In the genomic region with DNA sequence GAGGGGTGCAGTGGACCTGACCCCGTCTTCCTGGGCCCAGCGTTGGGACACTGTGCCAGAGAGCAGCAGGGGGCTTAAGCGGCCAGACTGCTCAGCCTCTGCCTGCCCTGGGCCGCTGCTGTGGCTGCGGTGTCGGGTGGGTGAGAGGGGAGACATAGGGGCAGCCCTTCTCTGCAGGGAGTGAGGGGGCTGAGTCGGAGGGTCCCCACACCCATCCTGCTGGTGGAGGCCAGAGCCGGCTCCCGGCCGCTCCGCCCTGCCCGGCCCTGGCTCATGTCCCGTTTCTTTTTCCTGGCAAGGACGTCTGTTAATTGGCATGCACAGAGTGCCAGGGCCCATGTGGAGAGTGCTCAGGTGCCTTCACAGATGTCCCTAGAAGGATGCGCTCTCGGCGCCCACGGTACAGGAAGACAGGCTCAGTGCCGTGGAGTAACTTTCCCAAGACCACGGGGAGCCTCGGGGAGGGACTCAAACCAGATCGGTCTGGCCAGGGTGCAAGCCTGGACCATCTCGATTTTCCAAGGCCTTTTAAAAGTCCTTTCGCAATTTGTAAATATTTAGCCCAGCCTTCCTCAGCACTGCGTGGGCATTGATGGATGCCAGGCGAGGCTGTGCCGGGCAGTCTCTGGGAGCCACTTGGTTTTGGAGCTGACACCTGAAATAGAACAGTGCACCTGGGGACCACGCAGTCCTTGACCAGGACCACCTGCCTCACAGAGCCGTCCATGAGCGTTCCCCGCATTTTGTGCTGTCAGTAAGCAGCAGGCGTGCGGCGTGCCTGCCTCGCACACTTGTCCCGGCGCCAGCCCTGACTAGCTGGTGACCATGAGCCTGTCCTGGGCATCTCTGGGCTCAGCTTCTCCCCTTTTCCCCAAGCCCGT, we compare ENCODE assay signal across 8 cellular contexts.
DNase-seq lines count a peak whose midpoint lies in the region; ATAC-seq and TF ChIP-seq lines count a peak whose summit lies in the region.
"Had no signal": no experiment of that assay in that cellular context is flagged by ENCODE, and none has a peak within 500 bp of the region (broad histone marks: within the 10 kb centered on the region; RNA-seq: fewer than 3 reads in every experiment).

No MANE protein-coding gene starts in this region.

- H3K4me3 Mint-ChIP-seq in memory B cell: no peak overlapping the region
- peak overlapping the region in 1 of 7 donors; percentile 61 for H3K4me3 Mint-ChIP-seq in CD8-positive, alpha-beta memory T cell

- H3K9me3 ChIP-seq in MG63 (no peaks in the 10 kb centered on the region), thyroid gland (no peaks in the 10 kb centered on the region)
- H3K9me3 ChIP-seq in CD8-positive, alpha-beta memory T cell (ENCODE audit: low read length): no peaks in the 10 kb centered on the region

- no peak for ATAC-seq in memory B cell (ENCODE audit: low read depth)

- no peaks in the 10 kb centered on the region for H3K9me3 Mint-ChIP-seq in memory B cell
- H3K9me3 Mint-ChIP-seq in CD8-positive, alpha-beta memory T cell: no peaks in the 10 kb centered on the region
- H3K9me3 Mint-ChIP-seq: activated T-helper 2 cell treated with anti-CD3 and anti-CD28 coated beads, Interferon-gamma antibody, Interleukin-2, Interleukin-4, amounts not matched to agents 10 μg/mL and 5 μg/mL and 100 μg/mL, durations not matched to agents 14 hours and 24 hours and 36 hours had no signal

- intact Hi-C loops in thyroid gland (cut with DNase I): no loop called here

- POLR2A ChIA-PET in CD8-positive, alpha-beta memory T cell (lab: Charles Lee): no interaction called here

- peak; percentile 52 for DNase-seq in MG63
- DNase-seq in cerebellar nuclear complex (lab: John Stamatoyannopoulos, UW): peak; percentile 60 to 85
- no peak for DNase-seq in memory B cell (ENCODE audit: low spot score in 2 of 2)
- peak; percentile 74 to 81 for DNase-seq in thyroid gland
- DNase-seq in H7: no peak
- DNase-seq in Kasumi-1 (lab: John Stamatoyannopoulos, UW): no peak
- DNase-seq in CD8-positive, alpha-beta memory T cell: no peak

- no peaks in the 10 kb centered on the region for H3K36me3 Mint-ChIP-seq in memory B cell
- H3K36me3 Mint-ChIP-seq in CD8-positive, alpha-beta memory T cell: no peaks in the 10 kb centered on the region

- H3K27me3 Mint-ChIP-seq in memory B cell: no peaks in the 10 kb centered on the region
- no peaks in the 10 kb centered on the region for H3K27me3 Mint-ChIP-seq in CD8-positive, alpha-beta memory T cell

- H3K4me3 ChIP-seq in MG63 (no peak overlapping the region), thyroid gland (replicated peaks in 1 of 3) (no peak overlapping the region), H7 (ENCODE audit: insufficient read depth, low read depth, low read length) (no peak overlapping the region)
- H3K4me3 ChIP-seq in CD8-positive, alpha-beta memory T cell (ENCODE audit: low read length): no peak overlapping the region

- no peak for TF ChIP-seq CTCF in thyroid gland (IDR thresholded peaks at IDR 0.05)

- TF ChIP-seq POLR2A in thyroid gland (IDR thresholded peaks at IDR 0.05): no peak

- H3K36me3 ChIP-seq in MG63: peaks cover 3% of the 10 kb centered on the region; the same call in 1 of the 2 replicates
- H3K36me3 ChIP-seq in thyroid gland: no peaks in the 10 kb centered on the region
- no peaks in the 10 kb centered on the region for H3K36me3 ChIP-seq in H7 (replicated peaks; ENCODE audit: control insufficient read depth, insufficient read depth, low read length)
- no peaks in the 10 kb centered on the region for H3K36me3 ChIP-seq in CD8-positive, alpha-beta memory T cell (ENCODE audit: insufficient read depth, low read length)

- 63 to 72% methylated on average over 19 to 36 of the region's 38 CpGs for WGBS in thyroid gland, 2 donors

- H3K27me3 ChIP-seq in MG63 (no peaks in the 10 kb centered on the region), thyroid gland (no peaks in the 10 kb centered on the region), H7 (ENCODE audit: control insufficient read depth, insufficient read depth, low read length) (no peaks in the 10 kb centered on the region)
- no peaks in the 10 kb centered on the region for H3K27me3 ChIP-seq in CD8-positive, alpha-beta memory T cell (ENCODE audit: insufficient read depth, low read length, poor library complexity, severe bottlenecking)

- H3K4me1 Mint-ChIP-seq in memory B cell: peaks cover 26% of the 10 kb centered on the region
- peaks cover 30 to 50% (median 41%) of the 10 kb centered on the region in 3 donors for H3K4me1 Mint-ChIP-seq in CD8-positive, alpha-beta memory T cell

- no peak overlapping the region for H3K27ac ChIP-seq in thyroid gland
- no peak overlapping the region for H3K27ac ChIP-seq in CD8-positive, alpha-beta memory T cell (ENCODE audit: low read depth, low read length)

- H3K27ac Mint-ChIP-seq in memory B cell: peak overlapping the region; percentile 67
- H3K27ac Mint-ChIP-seq in CD8-positive, alpha-beta memory T cell: peak overlapping the region in 1 of 8 donors; percentile 61
- H3K27ac Mint-ChIP-seq: activated T-helper 2 cell treated with anti-CD3 and anti-CD28 coated beads, Interferon-gamma antibody, Interleukin-2, Interleukin-4, amounts not matched to agents 10 μg/mL and 5 μg/mL and 100 μg/mL, durations not matched to agents 14 hours and 24 hours and 36 hours had no signal

- peaks cover 29 to 98% of the 10 kb centered on the region in 2 donors for H3K4me1 ChIP-seq in thyroid gland
- H3K4me1 ChIP-seq in CD8-positive, alpha-beta memory T cell (ENCODE audit: insufficient read depth, low read length): peaks cover 39% of the 10 kb centered on the region

- CTCF ChIA-PET in CD8-positive, alpha-beta memory T cell (lab: Charles Lee): no interaction called here

Comparison
In these comparisons a context has a peak if more than half of its experiments do, and no peak if none do; other contexts are left out.
1. DNase-seq: peak in MG63 (single experiment), cerebellar nuclear complex (2 of 2) and thyroid gland (2 of 2); none in memory B cell (0 of 2), H7 (single experiment), Kasumi-1 (0 of 2) and CD8-positive, alpha-beta memory T cell (0 of 5).